ENCODE assay signal across 22 cellular contexts in genomic region chr7:129828078-129828762, GRCh38.
"Had no signal": no experiment of that assay in that cellular context is flagged by ENCODE, and none has a peak within 500 bp of the region (broad histone marks: within the 10 kb centered on the region; RNA-seq: fewer than 3 reads in every experiment).

No MANE protein-coding gene starts in this region.

- H3K27me3 ChIP-seq: right atrium auricular region, transverse colon had no signal

- H3K27me3 Mint-ChIP-seq: activated naive CD8-positive, alpha-beta T cell treated with anti-CD3 and anti-CD28 coated beads, Interleukin-2, amount 50 U/mL, for 24 hours; effector memory CD8-positive, alpha-beta T cell; stimulated activated naive CD8-positive, alpha-beta T cell treated with anti-CD3 and anti-CD28 coated beads, Interleukin-15, Interleukin-2, amounts not matched to agents 100 ng/mL and 50 ng/mL, for 24 hours had no signal

- H3K4me3 ChIP-seq: lung, prostate gland, right atrium auricular region, transverse colon had no signal

- DNase-seq: activated CD4-positive, alpha-beta T cell treated with anti-CD3 and anti-CD28 coated beads for 48 hours; activated CD4-positive, CD25-positive, alpha-beta regulatory T cell; activated CD8-positive, alpha-beta T cell treated with anti-CD3 and anti-CD28 coated beads, Interleukin-2, amount 10 ng/mL, durations not matched to agents 7 days and 5 days; activated effector memory CD4-positive, alpha-beta T cell treated with Interleukin-2 at 50 U/mL for 16 hours; activated naive CD4-positive, alpha-beta T cell treated with anti-CD3 and anti-CD28 coated beads, Interleukin-2, amount 10 ng/mL, durations not matched to agents 7 days and 5 days; activated naive CD8-positive, alpha-beta T cell treated with anti-CD3 and anti-CD28 coated beads, Interleukin-2, amount 50 U/mL, for 24 hours; activated T-cell treated with anti-CD3 and anti-CD28 coated beads, Interleukin-2, amount 50 U/mL, for 48 hours; anterior cingulate cortex; effector memory CD8-positive, alpha-beta T cell; foreskin fibroblast; hippocampal formation; midbrain; nephron progenitor cell; stimulated activated CD4-positive, alpha-beta T cell treated with anti-CD3 and anti-CD28 coated beads, Interleukin-2, amount 100 ng/mL, for 24 hours; T-helper 1 cell; T-helper 9 cell; transverse colon had no signal

- H3K9me3 ChIP-seq: prostate gland, right atrium auricular region, transverse colon had no signal

- ATAC-seq: activated CD8-positive, alpha-beta T cell treated with anti-CD3 and anti-CD28 coated beads, Interleukin-2, amount 10 ng/mL, durations not matched to agents 7 days and 5 days; activated naive CD8-positive, alpha-beta T cell treated with anti-CD3 and anti-CD28 coated beads, Interleukin-2, amount 50 U/mL, for 24 hours; effector memory CD8-positive, alpha-beta T cell had no signal

- H3K4me3 Mint-ChIP-seq: activated CD8-positive, alpha-beta T cell treated with anti-CD3 and anti-CD28 coated beads, Interleukin-2, amount 10 ng/mL, durations not matched to agents 7 days and 5 days; activated naive CD8-positive, alpha-beta T cell treated with anti-CD3 and anti-CD28 coated beads, Interleukin-2, amount 50 U/mL, for 24 hours; dendritic cell treated with granulocyte-macrophage colony-stimulating factor and Interleukin-4, amounts not matched to agents 40 ng/mL and 50 ng/mL, for 4 days; effector memory CD8-positive, alpha-beta T cell; nephron progenitor cell; stimulated activated naive CD8-positive, alpha-beta T cell treated with anti-CD3 and anti-CD28 coated beads, Interleukin-15, Interleukin-2, amounts not matched to agents 100 ng/mL and 50 ng/mL, for 24 hours had no signal

- H3K27ac Mint-ChIP-seq: activated CD8-positive, alpha-beta T cell treated with anti-CD3 and anti-CD28 coated beads, Interleukin-2, amount 10 ng/mL, durations not matched to agents 7 days and 5 days; activated naive CD4-positive, alpha-beta T cell treated with anti-CD3 and anti-CD28 coated beads, Interleukin-2, amount 10 ng/mL, durations not matched to agents 7 days and 5 days; activated naive CD8-positive, alpha-beta T cell treated with anti-CD3 and anti-CD28 coated beads, Interleukin-2, amount 50 U/mL, for 24 hours; dendritic cell treated with granulocyte-macrophage colony-stimulating factor and Interleukin-4, amounts not matched to agents 40 ng/mL and 50 ng/mL, for 4 days; effector memory CD8-positive, alpha-beta T cell; nephron progenitor cell; stimulated activated naive CD8-positive, alpha-beta T cell treated with anti-CD3 and anti-CD28 coated beads, Interleukin-15, Interleukin-2, amounts not matched to agents 100 ng/mL and 50 ng/mL, for 24 hours had no signal

- H3K9me3 Mint-ChIP-seq: activated naive CD4-positive, alpha-beta T cell treated with anti-CD3 and anti-CD28 coated beads, Interleukin-2, amount 10 ng/mL, durations not matched to agents 7 days and 5 days; activated naive CD8-positive, alpha-beta T cell treated with anti-CD3 and anti-CD28 coated beads, Interleukin-2, amount 50 U/mL, for 24 hours; dendritic cell treated with granulocyte-macrophage colony-stimulating factor and Interleukin-4, amounts not matched to agents 40 ng/mL and 50 ng/mL, for 4 days; effector memory CD8-positive, alpha-beta T cell; nephron progenitor cell; stimulated activated naive CD8-positive, alpha-beta T cell treated with anti-CD3 and anti-CD28 coated beads, Interleukin-15, Interleukin-2, amounts not matched to agents 100 ng/mL and 50 ng/mL, for 24 hours had no signal

- H3K36me3 ChIP-seq: prostate gland, right atrium auricular region, transverse colon had no signal

- H3K27ac ChIP-seq: prostate gland, right atrium auricular region, transverse colon had no signal
